Comparison of ENCODE assay signal across 26 cellular contexts in genomic region chr11:78577495-78577894, GRCh38. TPM values are rescaled to one million over a fixed set of nuclear protein-coding genes. Genes with fewer than 3 reads are reported as not detected.
DNase-seq lines count a peak whose midpoint lies in the region; ATAC-seq, FAIRE-seq and TF ChIP-seq lines count a peak whose summit lies in the region.
"Had no signal": no experiment of that assay in that cellular context is flagged by ENCODE, and none has a peak within 500 bp of the region (broad histone marks: within the 10 kb centered on the region; RNA-seq: fewer than 3 reads in every experiment).

No MANE protein-coding gene starts in this region.

- H2BK12ac ChIP-seq in H1 (ENCODE audit: low read depth, low read length), result no peak overlapping the region

- no peak overlapping the region for H3K14ac ChIP-seq in H1 (ENCODE audit: insufficient read length)

- 0 out of 8 replicates have a peak, but pooled peaks cover 0 to 2% (median 0%) of the 10 kb centered on the region in 4 experiments for H3K36me3 ChIP-seq in H1 (ENCODE audit: control insufficient read depth in 2 of 4, insufficient read depth in 4 of 4, low read length in 3 of 4)
- H3K36me3 ChIP-seq: Peyer's patch had no signal

- no peaks in the 10 kb centered on the region for H3K27me3 ChIP-seq in H1 (replicated peaks in 1 of 4; ENCODE audit: control insufficient read depth in 3 of 4, extremely low read depth in 1 of 4, insufficient read depth in 3 of 4, low read length in 3 of 4)
- H3K27me3 ChIP-seq: MG63, Peyer's patch had no signal

- peaks cover 0 to 18% of the 10 kb centered on the region in 2 experiments; a peak in 2 of 4 replicates for H3K79me2 ChIP-seq in H1 (ENCODE audit: control insufficient read depth in 1 of 2, insufficient read depth in 2 of 2, low read length in 2 of 2)

- H2AK5ac ChIP-seq in H1 (ENCODE audit: low read depth, low read length), result no peak overlapping the region

- peaks cover 11% of the 10 kb centered on the region for H3K23me2 ChIP-seq in H1 (ENCODE audit: low read depth, low read length)

- no peaks in the 10 kb centered on the region for H4K20me1 ChIP-seq in H1 (replicated peaks in 1 of 2; ENCODE audit: control insufficient read depth in 1 of 2, insufficient read depth in 2 of 2, low read length in 2 of 2)

- H3K4me3 ChIP-seq in H1 (ENCODE audit: extremely low read depth in 1 of 4, insufficient read depth in 2 of 4, low read depth in 3 of 4, low read length in 4 of 4), result no peak overlapping the region
- H3K4me3 ChIP-seq: GM23338, MG63, Peyer's patch had no signal

- TF ChIP-seq EP300 in H1 (IDR thresholded peaks at IDR 0.05; ENCODE audit: borderline replicate concordance in 1 of 2, low read depth in 2 of 2, low read length in 2 of 2), result no peak

- no peak overlapping the region for H2BK15ac ChIP-seq in H1 (ENCODE audit: low read length)

- H3K4me1 ChIP-seq in H1 (replicated peaks in 1 of 4; ENCODE audit: control insufficient read depth in 3 of 4, insufficient read depth in 4 of 4, low read length in 3 of 4), result no peaks in the 10 kb centered on the region; a peak in 1 of 7 replicates

- no peak overlapping the region for H3K23ac ChIP-seq in H1 (ENCODE audit: insufficient read length)

- no peak overlapping the region for H4K5ac ChIP-seq in H1 (ENCODE audit: insufficient read length, low read depth, low read length)

- TF ChIP-seq RAD21 in H1 (IDR thresholded peaks at IDR 0.05 in 1 of 2, conservative IDR thresholded peaks at IDR 0.05 in 1 of 2; ENCODE audit: low read depth in 2 of 2, low read length in 2 of 2), result no peak

- no peaks in the 10 kb centered on the region for H3K36me3 Mint-ChIP-seq in endothelial cell (ENCODE audit: low read depth, unreplicated experiment)
- peaks cover 0 to 2% (median under 1%) of the 10 kb centered on the region in 3 donors for H3K36me3 Mint-ChIP-seq in naive thymus-derived CD8-positive, alpha-beta T cell

- H3K4ac ChIP-seq in H1 (replicated peaks; ENCODE audit: insufficient read length, low read depth, low read length), result no peak overlapping the region

- TF ChIP-seq CTCF in C4-2B (conservative IDR thresholded peaks at IDR 0.05) (no peak), H1 (IDR thresholded peaks at IDR 0.05; ENCODE audit: control extremely low read depth in 1 of 3, insufficient read depth in 1 of 3, low read depth in 1 of 3, low read length in 3 of 3) (no peak), endothelial cell (IDR thresholded peaks at IDR 0.05; ENCODE audit: unreplicated experiment) (no peak)

- H3K18ac ChIP-seq in H1 (ENCODE audit: extremely low read depth, low read length), result no peak overlapping the region; the same call in 1 of the 2 replicates

- DNase-seq in SKM-1 treated with dmso at 0.1 percent for 144 hours (lab: John Stamatoyannopoulos, UW; ENCODE audit: unreplicated experiment) (peak; percentile 42), SKM-1 (lab: John Stamatoyannopoulos, UW; ENCODE audit: unreplicated experiment) (no peak), MV-4-11 (lab: John Stamatoyannopoulos, UW) (peak; percentile 37), H1 (ENCODE audit: low read depth in 1 of 2, low spot score in 2 of 2) (no peak), endothelial cell (ENCODE audit: low spot score) (no peak)
- no peak for DNase-seq in naive thymus-derived CD8-positive, alpha-beta T cell
- DNase-seq: CD4-positive, alpha-beta T cell; COR-L47; DMS 273 treated with DMSO at 0.1 percent for 48 hours; DMS79 treated with DMSO at 0.1 percent for 48 hours; MG63; NCI-H1105 treated with DMSO at 0.1 percent for 48 hours; NCI-H1694; NCI-H2081; NCI-H2171; NCI-H345; NCI-H524; NCI-H774; NK-92 treated with Interleukin-12 subunit alpha and Interleukin-12 subunit beta, amount 100 ng/mL, for 24 hours; Peyer's patch had no signal

- POLR2A ChIA-PET in H1 (lab: Charles Lee; ENCODE audit: partially characterized antibody), result no interaction called here
- POLR2A ChIA-PET in naive thymus-derived CD8-positive, alpha-beta T cell (lab: Charles Lee), result no interaction called here

- H3K9me3 Mint-ChIP-seq in endothelial cell (ENCODE audit: unreplicated experiment), result no peaks in the 10 kb centered on the region
- peaks cover 0 to 11% (median 3%) of the 10 kb centered on the region in 9 donors for H3K9me3 Mint-ChIP-seq in naive thymus-derived CD8-positive, alpha-beta T cell
- H3K9me3 Mint-ChIP-seq: CD4-positive, alpha-beta T cell; GM23338 had no signal

- H2BK120ac ChIP-seq in H1 (replicated peaks; ENCODE audit: low read depth, low read length), result no peak overlapping the region

- no peak overlapping the region for H3K4me3 Mint-ChIP-seq in endothelial cell (ENCODE audit: unreplicated experiment)
- H3K4me3 Mint-ChIP-seq in naive thymus-derived CD8-positive, alpha-beta T cell, result peak overlapping the region in 2 of 10 donors; percentile 11 to 15
- H3K4me3 Mint-ChIP-seq: GM23338 had no signal

- H3K56ac ChIP-seq in H1 (replicated peaks; ENCODE audit: insufficient read length, low read depth, low read length), result no peak overlapping the region

- no peak overlapping the region for H3K4me2 ChIP-seq in H1 (ENCODE audit: insufficient read depth in 1 of 2, low read depth in 2 of 2, low read length in 2 of 2)

- no peak for FAIRE-seq in H1 (lab: Jason Lieb, UNC)
- FAIRE-seq: GM18507 had no signal

- 87% methylated on average over 4 of the region's 4 CpGs; no CpG with 5 or more reads in 1 of the 2 experiments for WGBS in H1 (ENCODE audit: extremely low coverage in 1 of 2, insufficient coverage in 1 of 2, insufficient read length in 1 of 2, insufficient replicate concordance in 2 of 2, low coverage in 1 of 2, low lambda C conversion rate in 2 of 2, missing lambda C conversion rate in 1 of 2), 2 experiments

- H3K27me3 Mint-ChIP-seq in endothelial cell (ENCODE audit: unreplicated experiment), result no peaks in the 10 kb centered on the region
- H3K27me3 Mint-ChIP-seq in naive thymus-derived CD8-positive, alpha-beta T cell, result peaks cover 0 to 4% (median 0%) of the 10 kb centered on the region in 5 donors

- no peaks in the 10 kb centered on the region for H3K79me1 ChIP-seq in H1 (ENCODE audit: low read depth, low read length)

- no peak overlapping the region for H3K9ac ChIP-seq in H1 (replicated peaks in 1 of 4; ENCODE audit: extremely low read depth in 1 of 4, low read depth in 3 of 4, low read length in 3 of 4)

- peaks cover 22% of the 10 kb centered on the region for H3K4me1 Mint-ChIP-seq in endothelial cell (ENCODE audit: unreplicated experiment)
- H3K4me1 Mint-ChIP-seq in naive thymus-derived CD8-positive, alpha-beta T cell, result peaks cover 13 to 34% (median 27%) of the 10 kb centered on the region in 4 donors

- CTCF ChIA-PET in H1 (lab: Charles Lee; ENCODE audit: partially characterized antibody), result interaction anchor here (1.0 to 4.3 kb wide), 2 partner anchors 8 to 13 kb away, joined by 3 to 33 read pairs; no protein-coding TSS in a partner anchor

- no peak overlapping the region for H4K91ac ChIP-seq in H1 (replicated peaks; ENCODE audit: insufficient read length, low read length)

- H2AFZ ChIP-seq in H1 (ENCODE audit: low read length), result 0 out of 2 replicates have a peak overlapping the region, but pooled peaks have one; percentile 18

- peak overlapping the region; percentile 74 for H3K27ac ChIP-seq in C4-2B
- H3K27ac ChIP-seq in H1 (ENCODE audit: low read depth, low read length), result no peak overlapping the region
- H3K27ac ChIP-seq: Peyer's patch had no signal

- H3K9me3 ChIP-seq in H1 (ENCODE audit: insufficient read depth in 2 of 2, low read depth in 1 of 2, low read length in 1 of 2), result peaks cover 0 to 2% of the 10 kb centered on the region in 2 experiments; a peak in 1 of 4 replicates
- H3K9me3 ChIP-seq: MG63, Peyer's patch had no signal

- no peak for TF ChIP-seq POLR2A in H1 (IDR thresholded peaks at IDR 0.05; ENCODE audit: control extremely low read depth in 1 of 2, low read depth in 2 of 2, low read length in 2 of 2)

- H4K8ac ChIP-seq in H1 (ENCODE audit: extremely low read depth, insufficient read depth, low read length), result no peak overlapping the region

- H2BK20ac ChIP-seq in H1 (ENCODE audit: low read length), result 0 out of 2 replicates have a peak overlapping the region, but pooled peaks have one; percentile 48

- no peak for ATAC-seq in naive thymus-derived CD8-positive, alpha-beta T cell
- no peak for ATAC-seq in GM21526 (IDR thresholded peaks at IDR 0.05; ENCODE audit: low FRiP score, unreplicated experiment)
- ATAC-seq: GM23338, HCT116, SK-N-SH treated with all-trans-retinoic acid at 6 μM for 48 hours had no signal

- no peak overlapping the region for H3K27ac Mint-ChIP-seq in endothelial cell (ENCODE audit: unreplicated experiment)
- peak overlapping the region in 1 of 10 donors; percentile 54 for H3K27ac Mint-ChIP-seq in naive thymus-derived CD8-positive, alpha-beta T cell
- H3K27ac Mint-ChIP-seq: CD4-positive, alpha-beta T cell; GM23338 had no signal

- H2BK5ac ChIP-seq in H1 (ENCODE audit: low read depth, low read length), result no peak overlapping the region

TF ChIP-seq in H1, 55 proteins besides CTCF, POLR2A, EP300 and RAD21 (continues in another document):
- TF ChIP-seq RXRA (IDR thresholded peaks at IDR 0.05; ENCODE audit: insufficient read depth, low read depth, low read length) (no peak), SIRT6 (IDR thresholded peaks at IDR 0.05; ENCODE audit: low read length) (no peak), BRCA1 (IDR thresholded peaks at IDR 0.05; ENCODE audit: low read depth, low read length) (no peak), EGR1 (IDR thresholded peaks at IDR 0.05; ENCODE audit: borderline replicate concordance, low read depth, low read length) (no peak), GABPA (IDR thresholded peaks at IDR 0.05; ENCODE audit: borderline replicate concordance, insufficient read depth, low read length) (no peak), BACH1 (IDR thresholded peaks at IDR 0.05; ENCODE audit: low read length) (no peak), YY1 (IDR thresholded peaks at IDR 0.05; ENCODE audit: low read depth, low read length) (no peak), TBP (IDR thresholded peaks at IDR 0.05; ENCODE audit: low read depth, low read length) (no peak), RNF2 (IDR thresholded peaks at IDR 0.05; ENCODE audit: borderline replicate concordance, low read depth, low read length, missing control alignments, poor library complexity, severe bottlenecking) (no peak), PHF8 (conservative IDR thresholded peaks at IDR 0.05; ENCODE audit: low read depth, low read length) (no peak)

RNA-seq across cellular contexts. Expression of gene NARS2, which starts 2.8 kb away (rescaled TPM):
- total RNA-seq in H1 (2021; fragmentation: NEBNext Ultra II Directional; extraction: Animal tissue kit (Norgen Biotek cat#: 25700)), result 46.7 and 51.6 TPM in 2 replicates
- 14.8 and 26.2 TPM in 2 replicates for polyA plus RNA-seq in H1 (2011; rRNA removed)
- 29.7 TPM for polyA plus RNA-seq in H1 (2011; cell fraction: cytosol; rRNA removed)
- polyA plus RNA-seq in H1 (2011; cell fraction: nucleus; rRNA removed), result 9.9 TPM
- polyA plus RNA-seq in H1 (2012, experiment 1 of 2), result 29.6 to 46.6 TPM (median 31.9 TPM) in 4 replicates
- polyA plus RNA-seq in H1 (2012, experiment 2 of 2), result 5.5 TPM
- polyA plus RNA-seq in H1 (2013, experiment 1 of 2), result 29.1 TPM
- polyA plus RNA-seq in H1 (2013, experiment 2 of 2), result 29.4 TPM
- polyA minus RNA-seq in H1 (2011; rRNA and poly(A)+ RNA removed), result 23.1 and 26.1 TPM in 2 replicates
- 24.7 TPM for polyA minus RNA-seq in H1 (2011; cell fraction: cytosol; rRNA and poly(A)+ RNA removed)
- 38.0 TPM for polyA minus RNA-seq in H1 (2011; cell fraction: nucleus; rRNA and poly(A)+ RNA removed)
- 16.2 TPM for total RNA-seq in endothelial cell (ENCODE audit: unreplicated experiment)
- 10 to 100 TPM; 16.1 to 17.9 TPM for total RNA-seq in naive thymus-derived CD8-positive, alpha-beta T cell
- 10 to 100 TPM in 2 of 3 donors, 1 to 10 TPM in 1; 9.8 to 17.0 (median 15.4) TPM for polyA plus RNA-seq in naive thymus-derived CD8-positive, alpha-beta T cell

Comparison
In these comparisons a context has a peak if more than half of its experiments do, and no peak if none do; other contexts are left out.
1. DNase-seq: peak in SKM-1 treated with dmso at 0.1 percent for 144 hours (single experiment) and MV-4-11 (single experiment); none in SKM-1 (single experiment), H1 (0 of 2), endothelial cell (single experiment) and naive thymus-derived CD8-positive, alpha-beta T cell (0 of 10).